1 cellular context compared by ENCODE assay signal in genomic region chr7:96361116-96361857, GRCh38.
TF ChIP-seq lines count a peak whose summit lies in the region.

No MANE protein-coding gene starts in this region.

TF ChIP-seq in K562, 482 proteins besides CTCF, POLR2A, EP300 and RAD21 (continued from another document and continues in another):
- peak; percentile 81 for TF ChIP-seq DMBX1 (CRISPR knock-in tag; IDR thresholded peaks at IDR 0.05; ENCODE audit: borderline replicate concordance)
- no peak for TF ChIP-seq RFX1 (IDR thresholded peaks at IDR 0.05)
- peak; percentile 47; the same call in 1 of the 2 replicates for TF ChIP-seq PYGO2 (tag; IDR thresholded peaks at IDR 0.05)
- TF ChIP-seq MTA2 (IDR thresholded peaks at IDR 0.05; ENCODE audit: low read depth): no peak
- no peak for TF ChIP-seq SMARCA5 (IDR thresholded peaks at IDR 0.05)
- TF ChIP-seq NR4A1 (CRISPR knock-in tag; IDR thresholded peaks at IDR 0.05): no peak
- no peak for TF ChIP-seq NR4A1 (tag; IDR thresholded peaks at IDR 0.05)
- TF ChIP-seq ZNF311 (CRISPR knock-in tag; IDR thresholded peaks at IDR 0.05): peak; percentile 78; the same call in 1 of the 2 replicates
- TF ChIP-seq E2F5 (CRISPR knock-in tag; IDR thresholded peaks at IDR 0.05): no peak
- TF ChIP-seq DLX4 (CRISPR knock-in tag; IDR thresholded peaks at IDR 0.05): no peak
- TF ChIP-seq SMAD1 (IDR thresholded peaks at IDR 0.05; ENCODE audit: low read depth, low read length, partially characterized antibody): no peak
- 0 out of 4 replicates have a peak, but pooled peaks of 1 of the 2 experiments have one; percentile 32 for TF ChIP-seq TEAD1 (CRISPR knock-in tag; IDR thresholded peaks at IDR 0.05)
- no peak for TF ChIP-seq FOXA3 (CRISPR knock-in tag; conservative IDR thresholded peaks at IDR 0.05 in 1 of 2, IDR thresholded peaks at IDR 0.05 in 1 of 2)
- no peak for TF ChIP-seq ZNF354B (CRISPR knock-in tag; IDR thresholded peaks at IDR 0.05)
- TF ChIP-seq ZNF395 (CRISPR knock-in tag; IDR thresholded peaks at IDR 0.05): peak; percentile 64; the same call in 1 of the 2 replicates
- no peak for TF ChIP-seq THAP12 (CRISPR knock-in tag; IDR thresholded peaks at IDR 0.05)
- no peak for TF ChIP-seq HNRNPK (IDR thresholded peaks at IDR 0.05; ENCODE audit: low read depth, low read length, poor library complexity, severe bottlenecking)
- no peak for TF ChIP-seq ZNF780A (CRISPR knock-in tag; IDR thresholded peaks at IDR 0.05)
- TF ChIP-seq ZBTB9 (CRISPR knock-in tag; IDR thresholded peaks at IDR 0.05): 0 out of 2 replicates have a peak, but pooled peaks have one; percentile 66
- TF ChIP-seq NCOA4 (IDR thresholded peaks at IDR 0.05; ENCODE audit: partially characterized antibody): no peak
- TF ChIP-seq GTF2E2 (tag; IDR thresholded peaks at IDR 0.05): no peak
- TF ChIP-seq SRSF3 (IDR thresholded peaks at IDR 0.05; ENCODE audit: insufficient read depth, low read length): no peak
- TF ChIP-seq GATA2 (CRISPR knock-in tag; IDR thresholded peaks at IDR 0.05): no peak
- TF ChIP-seq SRSF1 (IDR thresholded peaks at IDR 0.05; ENCODE audit: low read depth, low read length): no peak
- TF ChIP-seq, protein P1, sequence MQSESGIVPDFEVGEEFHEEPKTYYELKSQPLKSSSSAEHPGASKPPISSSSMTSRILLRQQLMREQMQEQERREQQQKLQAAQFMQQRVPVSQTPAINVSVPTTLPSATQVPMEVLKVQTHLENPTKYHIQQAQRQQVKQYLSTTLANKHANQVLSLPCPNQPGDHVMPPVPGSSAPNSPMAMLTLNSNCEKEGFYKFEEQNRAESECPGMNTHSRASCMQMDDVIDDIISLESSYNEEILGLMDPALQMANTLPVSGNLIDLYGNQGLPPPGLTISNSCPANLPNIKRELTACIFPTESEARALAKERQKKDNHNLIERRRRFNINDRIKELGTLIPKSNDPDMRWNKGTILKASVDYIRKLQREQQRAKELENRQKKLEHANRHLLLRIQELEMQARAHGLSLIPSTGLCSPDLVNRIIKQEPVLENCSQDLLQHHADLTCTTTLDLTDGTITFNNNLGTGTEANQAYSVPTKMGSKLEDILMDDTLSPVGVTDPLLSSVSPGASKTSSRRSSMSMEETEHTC (IDR thresholded peaks at IDR 0.05): no peak
- TF ChIP-seq, protein P2, sequence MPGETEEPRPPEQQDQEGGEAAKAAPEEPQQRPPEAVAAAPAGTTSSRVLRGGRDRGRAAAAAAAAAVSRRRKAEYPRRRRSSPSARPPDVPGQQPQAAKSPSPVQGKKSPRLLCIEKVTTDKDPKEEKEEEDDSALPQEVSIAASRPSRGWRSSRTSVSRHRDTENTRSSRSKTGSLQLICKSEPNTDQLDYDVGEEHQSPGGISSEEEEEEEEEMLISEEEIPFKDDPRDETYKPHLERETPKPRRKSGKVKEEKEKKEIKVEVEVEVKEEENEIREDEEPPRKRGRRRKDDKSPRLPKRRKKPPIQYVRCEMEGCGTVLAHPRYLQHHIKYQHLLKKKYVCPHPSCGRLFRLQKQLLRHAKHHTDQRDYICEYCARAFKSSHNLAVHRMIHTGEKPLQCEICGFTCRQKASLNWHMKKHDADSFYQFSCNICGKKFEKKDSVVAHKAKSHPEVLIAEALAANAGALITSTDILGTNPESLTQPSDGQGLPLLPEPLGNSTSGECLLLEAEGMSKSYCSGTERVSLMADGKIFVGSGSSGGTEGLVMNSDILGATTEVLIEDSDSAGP (CRISPR knock-in tag; IDR thresholded peaks at IDR 0.05): no peak
- TF ChIP-seq JUNB (CRISPR knock-in tag; conservative IDR thresholded peaks at IDR 0.05): no peak
- no peak for TF ChIP-seq ATF6 (CRISPR knock-in tag; IDR thresholded peaks at IDR 0.05)
- TF ChIP-seq KLF6 (CRISPR knock-in tag; IDR thresholded peaks at IDR 0.05; ENCODE audit: borderline replicate concordance): peak; percentile 45; the same call in 1 of the 2 replicates
- no peak for TF ChIP-seq ZNF3 (CRISPR knock-in tag; IDR thresholded peaks at IDR 0.05)
- TF ChIP-seq HDGF (IDR thresholded peaks at IDR 0.05): no peak
- no peak for TF ChIP-seq ZNF740 (CRISPR knock-in tag; IDR thresholded peaks at IDR 0.05)
- peak in 1 of 2 experiments; percentile 71; a peak in 1 of 4 replicates for TF ChIP-seq ZNF740 (tag; IDR thresholded peaks at IDR 0.05)
- no peak for TF ChIP-seq SMARCA4 (IDR thresholded peaks at IDR 0.05)
- TF ChIP-seq MIER1 (IDR thresholded peaks at IDR 0.05; ENCODE audit: low read depth): no peak
- TF ChIP-seq CTCFL (IDR thresholded peaks at IDR 0.05; ENCODE audit: borderline replicate concordance, insufficient read depth, low read depth, low read length, poor library complexity, severe bottlenecking): no peak
- no peak for TF ChIP-seq TCFL5 (CRISPR knock-in tag; conservative IDR thresholded peaks at IDR 0.05)
- TF ChIP-seq ZNF274 (IDR thresholded peaks at IDR 0.05; ENCODE audit: borderline replicate concordance, low read depth, low read length): no peak
- TF ChIP-seq ARID2 (IDR thresholded peaks at IDR 0.05): no peak
- TF ChIP-seq FOXM1 (IDR thresholded peaks at IDR 0.05; ENCODE audit: low read depth): no peak
- TF ChIP-seq FOXM1 (CRISPR knock-in tag; IDR thresholded peaks at IDR 0.05; ENCODE audit: low read depth): no peak
- TF ChIP-seq ATF4 (CRISPR knock-in tag; IDR thresholded peaks at IDR 0.05): no peak
- no peak for TF ChIP-seq SMARCB1 (IDR thresholded peaks at IDR 0.05; ENCODE audit: insufficient read length, low read depth)
- TF ChIP-seq ZBTB17 (CRISPR knock-in tag; IDR thresholded peaks at IDR 0.05): 0 out of 2 replicates have a peak, but pooled peaks have one; percentile 29
- TF ChIP-seq RNF2 (IDR thresholded peaks at IDR 0.05): no peak
- no peak for TF ChIP-seq TCF7 (IDR thresholded peaks at IDR 0.05; ENCODE audit: borderline replicate concordance)
- TF ChIP-seq BMI1 (IDR thresholded peaks at IDR 0.05; ENCODE audit: low read length): no peak
- no peak for TF ChIP-seq MTA3 (IDR thresholded peaks at IDR 0.05; ENCODE audit: borderline replicate concordance)
- no peak for TF ChIP-seq ZEB2 (IDR thresholded peaks at IDR 0.05)
- TF ChIP-seq BCOR (IDR thresholded peaks at IDR 0.05): no peak
- TF ChIP-seq SOX6 (IDR thresholded peaks at IDR 0.05): no peak
- no peak for TF ChIP-seq ZBTB2 (IDR thresholded peaks at IDR 0.05)
- no peak for TF ChIP-seq ZNF253 (CRISPR knock-in tag; conservative IDR thresholded peaks at IDR 0.05)
- no peak for TF ChIP-seq ZFPM2 (CRISPR knock-in tag; IDR thresholded peaks at IDR 0.05)
- TF ChIP-seq ZBTB1 (CRISPR knock-in tag; IDR thresholded peaks at IDR 0.05; ENCODE audit: borderline replicate concordance, low read depth): no peak
- peak; percentile 19 for TF ChIP-seq HDAC3 (IDR thresholded peaks at IDR 0.05; ENCODE audit: borderline replicate concordance, partially characterized antibody)
